In the genomic region with DNA sequence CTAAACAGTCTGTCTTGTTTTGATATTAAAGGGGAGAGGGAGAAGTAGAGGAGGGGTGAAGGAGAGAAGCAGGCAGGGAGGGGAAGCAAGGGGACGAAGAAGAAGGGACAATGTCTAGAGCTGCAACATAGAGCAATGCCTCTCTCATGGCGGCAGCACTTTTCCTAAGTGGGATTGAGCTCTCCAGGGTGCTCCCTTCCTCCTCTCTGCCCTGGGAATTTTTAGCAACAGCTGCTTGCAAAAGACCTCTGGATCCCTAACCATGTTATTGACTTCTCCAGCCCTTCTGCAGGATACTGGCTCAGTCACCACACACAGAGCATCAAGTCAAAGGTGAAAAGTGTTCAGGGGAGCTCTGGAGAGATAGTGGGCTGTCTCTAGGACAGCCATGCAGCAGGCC, we compare ENCODE assay signal across 20 cellular contexts.
"Had no signal": no experiment of that assay in that cellular context is flagged by ENCODE, and none has a peak within 500 bp of the region (broad histone marks: within the 10 kb centered on the region; RNA-seq: fewer than 3 reads in every experiment).

No MANE protein-coding gene starts in this region.

- H3K9me3 ChIP-seq: heart left ventricle, left ventricle myocardium inferior, lower lobe of right lung, tibial artery, upper lobe of right lung, vagina had no signal

- ATAC-seq: esophagus mucosa; lower lobe of right lung; naive thymus-derived CD8-positive, alpha-beta T cell; stimulated activated memory B cell treated with anti-CD40 and anti-IgM and Interleukin-4, amounts not matched to agents 10 μg/mL and 1 μg/mL and 100 μg/mL, for 72 hours; upper lobe of right lung had no signal

- H3K27ac ChIP-seq: dorsolateral prefrontal cortex, heart left ventricle, left ventricle myocardium inferior, lower lobe of right lung, tibial artery, upper lobe of right lung, vagina had no signal

- H3K4me3 Mint-ChIP-seq: immature natural killer cell; naive thymus-derived CD8-positive, alpha-beta T cell; stimulated activated memory B cell treated with anti-CD40 and anti-IgM and Interleukin-4, amounts not matched to agents 10 μg/mL and 1 μg/mL and 100 μg/mL, for 72 hours; stimulated activated naive CD8-positive, alpha-beta T cell treated with anti-CD3 and anti-CD28 coated beads, Interleukin-15, Interleukin-2, amounts not matched to agents 100 ng/mL and 50 ng/mL, for 24 hours had no signal

- H3K4me3 ChIP-seq: dorsolateral prefrontal cortex, heart left ventricle, left ventricle myocardium inferior, lower lobe of right lung, smooth muscle cell, tibial artery, upper lobe of right lung, vagina had no signal

- H3K27me3 ChIP-seq: heart left ventricle, tibial artery, upper lobe of right lung, vagina had no signal

- H3K4me1 ChIP-seq: left ventricle myocardium inferior, lower lobe of right lung, tibial artery, upper lobe of right lung, vagina had no signal

- H3K36me3 Mint-ChIP-seq: immature natural killer cell; naive thymus-derived CD8-positive, alpha-beta T cell; stimulated activated memory B cell treated with anti-CD40 and anti-IgM and Interleukin-4, amounts not matched to agents 10 μg/mL and 1 μg/mL and 100 μg/mL, for 72 hours had no signal

- H3K36me3 ChIP-seq: heart left ventricle, left ventricle myocardium inferior, lower lobe of right lung, tibial artery, upper lobe of right lung, vagina had no signal

- H3K27ac Mint-ChIP-seq: immature natural killer cell; naive thymus-derived CD8-positive, alpha-beta T cell; stimulated activated memory B cell treated with anti-CD40 and anti-IgM and Interleukin-4, amounts not matched to agents 10 μg/mL and 1 μg/mL and 100 μg/mL, for 72 hours; stimulated activated naive CD8-positive, alpha-beta T cell treated with anti-CD3 and anti-CD28 coated beads, Interleukin-15, Interleukin-2, amounts not matched to agents 100 ng/mL and 50 ng/mL, for 24 hours had no signal

- H3K4me2 ChIP-seq: smooth muscle cell had no signal

- H3K27me3 Mint-ChIP-seq: naive thymus-derived CD8-positive, alpha-beta T cell; stimulated activated memory B cell treated with anti-CD40 and anti-IgM and Interleukin-4, amounts not matched to agents 10 μg/mL and 1 μg/mL and 100 μg/mL, for 72 hours had no signal

- H3K9me3 Mint-ChIP-seq: immature natural killer cell; naive thymus-derived CD8-positive, alpha-beta T cell; stimulated activated memory B cell treated with anti-CD40 and anti-IgM and Interleukin-4, amounts not matched to agents 10 μg/mL and 1 μg/mL and 100 μg/mL, for 72 hours; stimulated activated naive CD8-positive, alpha-beta T cell treated with anti-CD3 and anti-CD28 coated beads, Interleukin-15, Interleukin-2, amounts not matched to agents 100 ng/mL and 50 ng/mL, for 24 hours had no signal

- DNase-seq: cortex of kidney; dorsolateral prefrontal cortex; effector CD8-positive, alpha-beta T cell; heart left ventricle; hippocampal formation; immature natural killer cell; left ventricle myocardium inferior; lower lobe of right lung; mesenchymal stem cell; naive thymus-derived CD8-positive, alpha-beta T cell; right cardiac atrium; stimulated activated CD4-positive, alpha-beta T cell treated with anti-CD3 and anti-CD28 coated beads, Interleukin-2, amount 100 ng/mL, for 48 hours; stimulated activated CD8-positive, alpha-beta memory T cell treated with anti-CD3 and anti-CD28 coated beads, Interleukin-4, amount 100 ng/mL, for 48 hours; tibial artery; upper lobe of right lung had no signal

- H3K4me1 Mint-ChIP-seq: immature natural killer cell; naive thymus-derived CD8-positive, alpha-beta T cell; stimulated activated memory B cell treated with anti-CD40 and anti-IgM and Interleukin-4, amounts not matched to agents 10 μg/mL and 1 μg/mL and 100 μg/mL, for 72 hours had no signal
